ENCODE assay signal across 30 cellular contexts in genomic region chr15:92020765-92021164, GRCh38.
DNase-seq lines count a peak whose midpoint lies in the region; ATAC-seq, FAIRE-seq and TF ChIP-seq lines count a peak whose summit lies in the region.
"Had no signal": no experiment of that assay in that cellular context is flagged by ENCODE, and none has a peak within 500 bp of the region (broad histone marks: within the 10 kb centered on the region; RNA-seq: fewer than 3 reads in every experiment).

No MANE protein-coding gene starts in this region.

- H3K27me3 ChIP-seq in mammary epithelial cell (ENCODE audit: insufficient read depth, low read length) = no peaks in the 10 kb centered on the region
- H3K27me3 ChIP-seq: dorsolateral prefrontal cortex, heart right ventricle, MG63, right atrium auricular region, testis had no signal

- in situ Hi-C loops in mammary epithelial cell (cut with MboI; ENCODE audit: low sequenced_read_pairs in 2 of 2) = no loop called here

- H3K9ac ChIP-seq in mammary epithelial cell (ENCODE audit: insufficient read depth, low read length) = no peak overlapping the region
- H3K9ac ChIP-seq: parathyroid adenoma had no signal

- H3K27ac ChIP-seq in mammary epithelial cell (ENCODE audit: insufficient read depth, low read depth, low read length) = no peak overlapping the region
- H3K27ac ChIP-seq: parathyroid adenoma, right atrium auricular region, testis had no signal

- WGBS in mammary epithelial cell (ENCODE audit: low coverage, missing lambda C conversion rate) = 43% methylated on average over 3 of the region's 3 CpGs

- H3K36me3 ChIP-seq in mammary epithelial cell (ENCODE audit: insufficient read depth, low read length) = no peaks in the 10 kb centered on the region
- H3K36me3 ChIP-seq: heart right ventricle, MG63, right atrium auricular region had no signal

- H3K4me3 ChIP-seq in mammary epithelial cell (replicated peaks in 1 of 3; ENCODE audit: insufficient read depth in 1 of 3, low read depth in 2 of 3, low read length in 3 of 3) = no peak overlapping the region
- H3K4me3 ChIP-seq: dorsolateral prefrontal cortex, heart right ventricle, MG63, right atrium auricular region, testis had no signal

- H3K79me2 ChIP-seq in mammary epithelial cell (ENCODE audit: insufficient read depth, low read length) = peaks cover 46% of the 10 kb centered on the region

- dilution Hi-C loops in mammary epithelial cell (cut with HindIII; ENCODE audit: low sequenced_read_pairs) = no loop called here

- DNase-seq in HCEC 1CT = peak; percentile 10
- peak; percentile 46 for DNase-seq in mammary epithelial cell
- peak; percentile 4 for DNase-seq in iris pigment epithelial cell (ENCODE audit: low read depth)
- DNase-seq in type B pancreatic cell (ENCODE audit: extremely low spot score, unreplicated experiment) = no peak
- no peak for DNase-seq in activated CD8-positive, alpha-beta T cell treated with anti-CD3 and anti-CD28 coated beads, Interleukin-2, amount 10 ng/mL, durations not matched to agents 7 days and 5 days
- DNase-seq in GM12891 (ENCODE audit: insufficient read length, low spot score) = no peak
- no peak for DNase-seq in NCI-H1105 (lab: John Stamatoyannopoulos, UW)
- DNase-seq in DMS53 treated with DMSO at 0.1 percent for 48 hours (lab: John Stamatoyannopoulos, UW; ENCODE audit: unreplicated experiment) = no peak
- DNase-seq: activated B cell treated with CpG ODN at 0.5 μM for 24 hours; activated naive CD4-positive, alpha-beta T cell treated with anti-CD3 and anti-CD28 coated beads for 36 hours; amniotic stem cell; CD4-positive, alpha-beta memory T cell; central memory CD4-positive, alpha-beta T cell; dorsolateral prefrontal cortex; heart right ventricle; KBM-7; MG63; NCI-H1417; NCI-H2029 treated with DMSO at 0.1 percent for 48 hours; NCI-H345; stimulated activated naive CD4-positive, alpha-beta T cell; SW 1271; T1000; testis had no signal

- H3K9me3 Mint-ChIP-seq in type B pancreatic cell = no peaks in the 10 kb centered on the region
- no peaks in the 10 kb centered on the region for H3K9me3 Mint-ChIP-seq in activated CD8-positive, alpha-beta T cell treated with anti-CD3 and anti-CD28 coated beads, Interleukin-2, amount 10 ng/mL, durations not matched to agents 7 days and 5 days (ENCODE audit: insufficient read depth)
- H3K9me3 Mint-ChIP-seq: activated B cell treated with CpG ODN at 0.5 μM for 24 hours; activated naive CD4-positive, alpha-beta T cell treated with anti-CD3 and anti-CD28 coated beads for 36 hours; activated T-helper 1 cell treated with anti-CD3 and anti-CD28 coated beads, Interleukin-12 subunit alpha, Interleukin-12 subunit beta, Interleukin-2, Interleukin-4 antibody, amounts not matched to agents 30 ng/mL and 10 ng/mL and 1 ng/mL, durations not matched to agents 14 hours and 24 hours and 36 hours; CD4-positive, alpha-beta memory T cell had no signal

- intact Hi-C loops in mammary epithelial cell (cut with micrococcal nuclease) = no loop called here

- FAIRE-seq in GM12891 (lab: Jason Lieb, UNC) = no peak
- FAIRE-seq: HTR-8/SVneo had no signal

- CTCF ChIA-PET in mammary epithelial cell (lab: Charles Lee; ENCODE audit: low non-redundant PET) = no interaction called here
- CTCF ChIA-PET in activated CD8-positive, alpha-beta T cell treated with anti-CD3 and anti-CD28 coated beads, Interleukin-2, amount 10 ng/mL, durations not matched to agents 7 days and 5 days (lab: Charles Lee) = no interaction called here

- H4K20me1 ChIP-seq in mammary epithelial cell (ENCODE audit: insufficient read depth, low read length) = no peaks in the 10 kb centered on the region

- no peaks in the 10 kb centered on the region for H3K4me1 ChIP-seq in mammary epithelial cell (ENCODE audit: insufficient read depth, low read length)
- H3K4me1 ChIP-seq: parathyroid adenoma, testis had no signal

- H2AFZ ChIP-seq in mammary epithelial cell (ENCODE audit: low read depth, low read length) = no peak overlapping the region
- H2AFZ ChIP-seq: parathyroid adenoma had no signal

- POLR2A ChIA-PET in activated CD8-positive, alpha-beta T cell treated with anti-CD3 and anti-CD28 coated beads, Interleukin-2, amount 10 ng/mL, durations not matched to agents 7 days and 5 days (lab: Charles Lee) = no interaction called here

- no peak for TF ChIP-seq CTCF in mammary epithelial cell (conservative IDR thresholded peaks at IDR 0.05 in 1 of 2, IDR thresholded peaks at IDR 0.05 in 1 of 2; ENCODE audit: extremely low read depth in 1 of 2, insufficient read depth in 1 of 2, low read depth in 1 of 2, low read length in 2 of 2)
- TF ChIP-seq CTCF in type B pancreatic cell (conservative IDR thresholded peaks at IDR 0.05) = no peak

- H3K27ac Mint-ChIP-seq in type B pancreatic cell = peak overlapping the region; percentile 33
- H3K27ac Mint-ChIP-seq in activated CD8-positive, alpha-beta T cell treated with anti-CD3 and anti-CD28 coated beads, Interleukin-2, amount 10 ng/mL, durations not matched to agents 7 days and 5 days = no peak overlapping the region
- H3K27ac Mint-ChIP-seq: activated B cell treated with CpG ODN at 0.5 μM for 24 hours; activated naive CD4-positive, alpha-beta T cell treated with anti-CD3 and anti-CD28 coated beads for 36 hours; activated T-helper 1 cell treated with anti-CD3 and anti-CD28 coated beads, Interleukin-12 subunit alpha, Interleukin-12 subunit beta, Interleukin-2, Interleukin-4 antibody, amounts not matched to agents 30 ng/mL and 10 ng/mL and 1 ng/mL, durations not matched to agents 14 hours and 24 hours and 36 hours; memory B cell had no signal

- BruUV-seq in mammary epithelial cell (replicated peaks; lab: Mats Ljungman, UMichigan) = no TSS peak

- H3K27me3 Mint-ChIP-seq in type B pancreatic cell = no peaks in the 10 kb centered on the region
- H3K27me3 Mint-ChIP-seq in activated CD8-positive, alpha-beta T cell treated with anti-CD3 and anti-CD28 coated beads, Interleukin-2, amount 10 ng/mL, durations not matched to agents 7 days and 5 days (ENCODE audit: low read depth) = no peaks in the 10 kb centered on the region
- H3K27me3 Mint-ChIP-seq: activated B cell treated with CpG ODN at 0.5 μM for 24 hours; CD4-positive, alpha-beta memory T cell had no signal

- no peaks in the 10 kb centered on the region for H3K36me3 Mint-ChIP-seq in type B pancreatic cell
- no peaks in the 10 kb centered on the region for H3K36me3 Mint-ChIP-seq in activated CD8-positive, alpha-beta T cell treated with anti-CD3 and anti-CD28 coated beads, Interleukin-2, amount 10 ng/mL, durations not matched to agents 7 days and 5 days (ENCODE audit: low read depth)
- H3K36me3 Mint-ChIP-seq: memory B cell had no signal

- no peaks in the 10 kb centered on the region for H3K4me1 Mint-ChIP-seq in type B pancreatic cell (ENCODE audit: unreplicated experiment)
- peaks cover 14% of the 10 kb centered on the region for H3K4me1 Mint-ChIP-seq in activated CD8-positive, alpha-beta T cell treated with anti-CD3 and anti-CD28 coated beads, Interleukin-2, amount 10 ng/mL, durations not matched to agents 7 days and 5 days (ENCODE audit: low read depth)
- H3K4me1 Mint-ChIP-seq: activated B cell treated with CpG ODN at 0.5 μM for 24 hours, memory B cell had no signal

- no peak overlapping the region for H3K4me2 ChIP-seq in mammary epithelial cell (ENCODE audit: insufficient read depth, low read depth, low read length)

- no peak for ATAC-seq in activated CD8-positive, alpha-beta T cell treated with anti-CD3 and anti-CD28 coated beads, Interleukin-2, amount 10 ng/mL, durations not matched to agents 7 days and 5 days
- ATAC-seq: HCT116 had no signal

- no peaks in the 10 kb centered on the region for H3K9me3 ChIP-seq in mammary epithelial cell (replicated peaks; ENCODE audit: insufficient read depth, low read length)
- H3K9me3 ChIP-seq: heart right ventricle, MG63, right atrium auricular region, testis had no signal

- H3K4me3 Mint-ChIP-seq in type B pancreatic cell = no peak overlapping the region
- no peak overlapping the region for H3K4me3 Mint-ChIP-seq in activated CD8-positive, alpha-beta T cell treated with anti-CD3 and anti-CD28 coated beads, Interleukin-2, amount 10 ng/mL, durations not matched to agents 7 days and 5 days
- H3K4me3 Mint-ChIP-seq: activated B cell treated with CpG ODN at 0.5 μM for 24 hours; activated naive CD4-positive, alpha-beta T cell treated with anti-CD3 and anti-CD28 coated beads for 36 hours; activated T-helper 1 cell treated with anti-CD3 and anti-CD28 coated beads, Interleukin-12 subunit alpha, Interleukin-12 subunit beta, Interleukin-2, Interleukin-4 antibody, amounts not matched to agents 30 ng/mL and 10 ng/mL and 1 ng/mL, durations not matched to agents 14 hours and 24 hours and 36 hours; memory B cell had no signal

- no peak for TF ChIP-seq POLR2A in GM12891 (IDR thresholded peaks at IDR 0.05; ENCODE audit: low read depth, low read length)

TF ChIP-seq in GM12891, 5 proteins besides CTCF, POLR2A, EP300 and RAD21:
- TF ChIP-seq POLR2AphosphoS5 (IDR thresholded peaks at IDR 0.05; ENCODE audit: low read depth, low read length) (no peak), PAX5 (IDR thresholded peaks at IDR 0.05; ENCODE audit: insufficient read depth, low read length, severe bottlenecking) (no peak), TAF1 (IDR thresholded peaks at IDR 0.05; ENCODE audit: low read depth, low read length) (no peak), POU2F2 (IDR thresholded peaks at IDR 0.05; ENCODE audit: low read depth, low read length) (no peak), SPI1 (IDR thresholded peaks at IDR 0.05; ENCODE audit: low read depth, low read length) (no peak)

Comparison
In these comparisons a context has a peak if more than half of its experiments do, and no peak if none do; other contexts are left out.
1. DNase-seq: peak in HCEC 1CT (single experiment), mammary epithelial cell (single experiment) and iris pigment epithelial cell (single experiment); none in type B pancreatic cell (single experiment), activated CD8-positive, alpha-beta T cell treated with anti-CD3 and anti-CD28 coated beads, Interleukin-2, amount 10 ng/mL, durations not matched to agents 7 days and 5 days (single experiment), GM12891 (single experiment), NCI-H1105 (single experiment) and DMS53 treated with DMSO at 0.1 percent for 48 hours (single experiment).